35 cellular contexts compared by ENCODE assay signal in the genomic region with DNA sequence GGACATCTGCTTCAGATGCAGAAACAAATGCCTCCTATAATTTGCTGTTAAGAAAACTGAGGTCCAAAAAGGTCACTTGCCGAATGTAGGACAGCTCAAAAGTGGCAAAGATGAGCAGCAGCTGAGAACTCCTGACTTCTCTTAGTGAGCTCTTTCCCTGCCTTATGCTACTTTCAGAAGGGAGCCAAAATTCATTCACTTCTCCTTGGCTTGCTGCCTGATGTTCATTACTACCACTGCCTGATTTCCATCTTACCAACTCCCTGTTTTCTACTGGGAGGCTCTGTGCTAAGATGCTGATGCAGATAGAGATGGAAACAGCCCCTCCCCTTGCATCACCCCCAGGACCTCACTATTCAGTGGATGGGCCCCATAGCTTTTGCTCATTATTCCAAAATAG.
"Had no signal": no experiment of that assay in that cellular context is flagged by ENCODE, and none has a peak within 500 bp of the region (broad histone marks: within the 10 kb centered on the region; RNA-seq: fewer than 3 reads in every experiment).

No MANE protein-coding gene starts in this region.

- H3K79me2 ChIP-seq: parathyroid adenoma had no signal

- H3K36me3 Mint-ChIP-seq: activated naive CD4-positive, alpha-beta T cell treated with anti-CD3 and anti-CD28 coated beads, Interleukin-2, amount 10 ng/mL, durations not matched to agents 7 days and 5 days; activated naive CD8-positive, alpha-beta T cell treated with anti-CD3 and anti-CD28 coated beads, Interleukin-2, amount 10 ng/mL, durations not matched to agents 7 days and 5 days had no signal

- H3K4me3 ChIP-seq: breast epithelium, gastroesophageal sphincter, neural progenitor cell, psoas muscle, sigmoid colon, upper lobe of left lung had no signal

- H3K36me3 ChIP-seq: breast epithelium, gastroesophageal sphincter, neural progenitor cell, sigmoid colon, upper lobe of left lung had no signal

- H3K9me3 ChIP-seq: breast epithelium, gastroesophageal sphincter, psoas muscle, sigmoid colon, upper lobe of left lung had no signal

- H3K27ac Mint-ChIP-seq: activated CD4-positive, alpha-beta memory T cell treated with anti-CD3 and anti-CD28 coated beads, Interleukin-2, amount 10 ng/mL, durations not matched to agents 7 days and 5 days; activated CD4-positive, alpha-beta T cell treated with anti-CD3 and anti-CD28 coated beads, Interleukin-2, amount 10 ng/mL, durations not matched to agents 7 days and 5 days; activated naive CD4-positive, alpha-beta T cell treated with anti-CD3 and anti-CD28 coated beads, Interleukin-2, amount 10 ng/mL, durations not matched to agents 7 days and 5 days; activated naive CD8-positive, alpha-beta T cell treated with anti-CD3 and anti-CD28 coated beads, Interleukin-2, amount 10 ng/mL, durations not matched to agents 7 days and 5 days; activated T-cell treated with anti-CD3 and anti-CD28 coated beads, Interleukin-2, amount 50 U/mL, for 24 hours; immature natural killer cell; naive thymus-derived CD4-positive, alpha-beta T cell; neural progenitor cell; stimulated activated memory B cell treated with anti-CD40 and anti-IgM and Interleukin-4, amounts not matched to agents 10 μg/mL and 1 μg/mL and 100 μg/mL, for 72 hours had no signal

- H3K27me3 Mint-ChIP-seq: activated CD4-positive, alpha-beta memory T cell treated with anti-CD3 and anti-CD28 coated beads, Interleukin-2, amount 10 ng/mL, durations not matched to agents 7 days and 5 days; activated CD4-positive, alpha-beta T cell treated with anti-CD3 and anti-CD28 coated beads, Interleukin-2, amount 10 ng/mL, durations not matched to agents 7 days and 5 days; activated naive CD4-positive, alpha-beta T cell treated with anti-CD3 and anti-CD28 coated beads, Interleukin-2, amount 10 ng/mL, durations not matched to agents 7 days and 5 days; activated naive CD8-positive, alpha-beta T cell treated with anti-CD3 and anti-CD28 coated beads, Interleukin-2, amount 10 ng/mL, durations not matched to agents 7 days and 5 days; activated T-cell treated with anti-CD3 and anti-CD28 coated beads, Interleukin-2, amount 50 U/mL, for 24 hours; naive thymus-derived CD4-positive, alpha-beta T cell; stimulated activated memory B cell treated with anti-CD40 and anti-IgM and Interleukin-4, amounts not matched to agents 10 μg/mL and 1 μg/mL and 100 μg/mL, for 72 hours; stimulated activated naive CD8-positive, alpha-beta T cell treated with anti-CD3 and anti-CD28 coated beads, Interleukin-15, amount 100 ng/mL, for 72 hours had no signal

- H3K4me1 Mint-ChIP-seq: activated CD4-positive, alpha-beta memory T cell treated with anti-CD3 and anti-CD28 coated beads, Interleukin-2, amount 10 ng/mL, durations not matched to agents 7 days and 5 days; activated CD4-positive, alpha-beta T cell treated with anti-CD3 and anti-CD28 coated beads, Interleukin-2, amount 10 ng/mL, durations not matched to agents 7 days and 5 days; activated naive CD8-positive, alpha-beta T cell treated with anti-CD3 and anti-CD28 coated beads, Interleukin-2, amount 10 ng/mL, durations not matched to agents 7 days and 5 days; immature natural killer cell; naive thymus-derived CD4-positive, alpha-beta T cell; stimulated activated memory B cell treated with anti-CD40 and anti-IgM and Interleukin-4, amounts not matched to agents 10 μg/mL and 1 μg/mL and 100 μg/mL, for 72 hours; stimulated activated naive CD8-positive, alpha-beta T cell treated with anti-CD3 and anti-CD28 coated beads, Interleukin-15, amount 100 ng/mL, for 72 hours had no signal

- H3K4me3 Mint-ChIP-seq: activated CD4-positive, alpha-beta memory T cell treated with anti-CD3 and anti-CD28 coated beads, Interleukin-2, amount 10 ng/mL, durations not matched to agents 7 days and 5 days; activated CD4-positive, alpha-beta T cell treated with anti-CD3 and anti-CD28 coated beads, Interleukin-2, amount 10 ng/mL, durations not matched to agents 7 days and 5 days; activated naive CD4-positive, alpha-beta T cell treated with anti-CD3 and anti-CD28 coated beads, Interleukin-2, amount 10 ng/mL, durations not matched to agents 7 days and 5 days; activated naive CD8-positive, alpha-beta T cell treated with anti-CD3 and anti-CD28 coated beads, Interleukin-2, amount 10 ng/mL, durations not matched to agents 7 days and 5 days; activated T-cell treated with anti-CD3 and anti-CD28 coated beads, Interleukin-2, amount 50 U/mL, for 24 hours; immature natural killer cell; naive thymus-derived CD4-positive, alpha-beta T cell; neural progenitor cell; stimulated activated memory B cell treated with anti-CD40 and anti-IgM and Interleukin-4, amounts not matched to agents 10 μg/mL and 1 μg/mL and 100 μg/mL, for 72 hours; stimulated activated naive CD8-positive, alpha-beta T cell treated with anti-CD3 and anti-CD28 coated beads, Interleukin-15, amount 100 ng/mL, for 72 hours had no signal

- H3K9ac ChIP-seq: neural progenitor cell, parathyroid adenoma had no signal

- H3K27ac ChIP-seq: breast epithelium, gastroesophageal sphincter, neural progenitor cell, parathyroid adenoma, psoas muscle, upper lobe of left lung had no signal

- DNase-seq: activated CD4-positive, alpha-beta memory T cell treated with anti-CD3 and anti-CD28 coated beads, Interleukin-2, amount 10 ng/mL, durations not matched to agents 7 days and 5 days; activated CD4-positive, alpha-beta T cell treated with anti-CD3 and anti-CD28 coated beads for 1 hour; activated CD4-positive, alpha-beta T cell treated with anti-CD3 and anti-CD28 coated beads, Interleukin-2, amount 10 ng/mL, durations not matched to agents 7 days and 5 days; activated CD8-positive, alpha-beta memory T cell treated with anti-CD3 and anti-CD28 coated beads, Interleukin-2, amount 50 U/mL, for 48 hours; activated gamma-delta T cell; activated naive CD4-positive, alpha-beta T cell treated with anti-CD3 and anti-CD28 coated beads, Interleukin-2, amount 10 ng/mL, durations not matched to agents 7 days and 5 days; activated naive CD8-positive, alpha-beta T cell treated with anti-CD3 and anti-CD28 coated beads, Interleukin-2, amount 10 ng/mL, durations not matched to agents 7 days and 5 days; activated T-cell treated with anti-CD3 and anti-CD28 coated beads, Interleukin-2, amount 50 U/mL, for 24 hours; amniotic stem cell; central memory CD4-positive, alpha-beta T cell; effector CD8-positive, alpha-beta T cell; erythroblast; head of caudate nucleus; hypothalamus; immature natural killer cell; kidney; left colon; mammary epithelial cell; midbrain; naive thymus-derived CD4-positive, alpha-beta T cell; occipital lobe; psoas muscle; sigmoid colon; small intestine; stimulated activated CD4-positive, alpha-beta T cell treated with anti-CD3 and anti-CD28 coated beads, Interleukin-4, amount 100 ng/mL, for 4 hours; stimulated activated CD8-positive, alpha-beta memory T cell treated with anti-CD3 and anti-CD28 coated beads, Interleukin-4, amount 100 ng/mL, for 48 hours; stimulated activated naive CD8-positive, alpha-beta T cell treated with anti-CD3 and anti-CD28 coated beads, Interleukin-15, amount 100 ng/mL, for 72 hours; substantia nigra; T-helper 2 cell; upper lobe of left lung had no signal

- H3K9me3 Mint-ChIP-seq: activated CD4-positive, alpha-beta memory T cell treated with anti-CD3 and anti-CD28 coated beads, Interleukin-2, amount 10 ng/mL, durations not matched to agents 7 days and 5 days; activated CD4-positive, alpha-beta T cell treated with anti-CD3 and anti-CD28 coated beads, Interleukin-2, amount 10 ng/mL, durations not matched to agents 7 days and 5 days; activated naive CD4-positive, alpha-beta T cell treated with anti-CD3 and anti-CD28 coated beads, Interleukin-2, amount 10 ng/mL, durations not matched to agents 7 days and 5 days; activated naive CD8-positive, alpha-beta T cell treated with anti-CD3 and anti-CD28 coated beads, Interleukin-2, amount 10 ng/mL, durations not matched to agents 7 days and 5 days; immature natural killer cell; neural progenitor cell had no signal

- H3K27me3 ChIP-seq: breast epithelium, gastroesophageal sphincter, neural progenitor cell, sigmoid colon, upper lobe of left lung had no signal

- H3K4me2 ChIP-seq: neural progenitor cell had no signal

- H2AFZ ChIP-seq: neural progenitor cell, parathyroid adenoma had no signal

- ATAC-seq: gastroesophageal sphincter; left colon; naive thymus-derived CD4-positive, alpha-beta T cell; psoas muscle; stimulated activated memory B cell treated with anti-CD40 and anti-IgM and Interleukin-4, amounts not matched to agents 10 μg/mL and 1 μg/mL and 100 μg/mL, for 72 hours; stimulated activated naive CD8-positive, alpha-beta T cell treated with anti-CD3 and anti-CD28 coated beads, Interleukin-15, amount 100 ng/mL, for 72 hours had no signal

- H3K4me1 ChIP-seq: breast epithelium, parathyroid adenoma had no signal
